8 cellular contexts compared by ENCODE assay signal in the genomic region with DNA sequence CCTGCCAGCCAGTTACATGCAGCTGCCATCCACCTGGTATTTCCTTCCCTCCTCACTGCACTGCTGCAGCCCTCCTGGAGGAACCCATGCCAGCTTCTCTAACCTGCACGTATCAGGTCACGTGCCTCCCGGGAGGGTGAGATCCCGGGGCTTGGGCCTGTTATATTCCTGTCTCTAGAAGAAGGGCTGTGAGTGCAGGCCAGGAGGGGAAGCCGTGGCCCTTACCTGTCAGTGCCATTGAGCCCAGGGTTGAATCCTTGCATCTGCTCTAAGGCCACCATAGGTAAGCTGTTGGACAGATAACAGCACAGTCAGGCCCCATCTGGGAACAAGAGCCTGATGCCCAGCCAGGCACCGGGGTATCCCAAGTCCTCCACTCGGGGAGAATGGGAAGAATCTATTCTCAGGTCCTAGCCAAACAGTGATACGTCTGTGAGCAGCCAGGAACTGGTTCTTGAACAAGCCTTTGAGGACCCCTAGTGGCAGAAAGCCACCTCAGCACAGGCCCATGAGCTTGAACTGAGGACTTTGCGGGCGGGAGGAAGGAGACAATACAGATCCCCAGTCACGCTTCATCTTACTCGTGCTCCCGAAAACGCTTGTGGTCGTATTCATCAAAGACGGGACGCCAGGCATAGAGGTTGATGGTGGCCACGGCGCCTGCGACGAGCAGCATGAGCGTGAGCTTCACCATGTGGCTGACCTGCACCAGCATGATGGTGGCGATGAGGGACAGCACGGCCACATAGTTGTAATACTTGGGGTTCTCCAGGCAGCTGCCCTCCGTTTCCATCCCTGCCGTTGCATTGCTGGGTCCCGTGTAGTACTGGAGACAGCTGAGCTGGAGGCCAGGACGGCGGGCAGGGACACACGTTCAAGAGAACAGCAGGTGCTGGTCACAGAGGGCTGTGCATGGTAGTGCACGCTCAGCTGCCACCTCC. TPM values are rescaled to one million over a fixed set of nuclear protein-coding genes. Genes with fewer than 3 reads are reported as not detected.
A peak's percentile ranks its signal among the peaks of the same experiment; 100 is the strongest.
DNase-seq lines count a peak whose midpoint lies in the region; ATAC-seq, FAIRE-seq and TF ChIP-seq lines count a peak whose summit lies in the region.

No MANE protein-coding gene starts in this region.

- no peaks in the 10 kb centered on the region for H3K27me3 Mint-ChIP-seq in T-helper 1 cell treated with Interleukin-12 subunit alpha and Interleukin-12 subunit beta and Interleukin-4 antibody, amounts not matched to agents 30 μg/mL and 1 μg/mL, for 36 hours (ENCODE audit: low read depth)

- H3K9me3 Mint-ChIP-seq in T-helper 1 cell treated with Interleukin-12 subunit alpha and Interleukin-12 subunit beta and Interleukin-4 antibody, amounts not matched to agents 30 μg/mL and 1 μg/mL, for 36 hours = no peaks in the 10 kb centered on the region

- peak overlapping the region; percentile 6 for H3K27ac Mint-ChIP-seq in T-helper 1 cell treated with Interleukin-12 subunit alpha and Interleukin-12 subunit beta and Interleukin-4 antibody, amounts not matched to agents 30 μg/mL and 1 μg/mL, for 36 hours

- ATAC-seq in GM19452 (IDR thresholded peaks at IDR 0.05; ENCODE audit: unreplicated experiment) = no peak

- no peak overlapping the region for H3K27ac ChIP-seq in right atrium auricular region

- POLR2A ChIA-PET in HEK293T (lab: Yijun Ruan, JAX) = interaction anchor here (0.6 kb wide), 1 partner anchor 417 kb away, joined by 3 read pairs; no protein-coding TSS in a partner anchor

- H3K4me1 Mint-ChIP-seq in T-helper 1 cell treated with Interleukin-12 subunit alpha and Interleukin-12 subunit beta and Interleukin-4 antibody, amounts not matched to agents 30 μg/mL and 1 μg/mL, for 36 hours (ENCODE audit: low read depth) = peaks cover 16% of the 10 kb centered on the region

- H3K36me3 Mint-ChIP-seq in T-helper 1 cell treated with Interleukin-12 subunit alpha and Interleukin-12 subunit beta and Interleukin-4 antibody, amounts not matched to agents 30 μg/mL and 1 μg/mL, for 36 hours (ENCODE audit: low read depth) = peaks cover 14% of the 10 kb centered on the region

- H3K4me1 ChIP-seq in right atrium auricular region = peaks cover 0 to 11% of the 10 kb centered on the region in 2 donors

- TF ChIP-seq CTCF in right atrium auricular region (IDR thresholded peaks at IDR 0.05) (peak; percentile 72 to 91), retinal pigment epithelial cell (conservative IDR thresholded peaks at IDR 0.05; ENCODE audit: low read depth, low read length) (peak; percentile 97)

- H3K36me3 ChIP-seq in right atrium auricular region = peaks cover 4% of the 10 kb centered on the region

- FAIRE-seq in G401.6 (lab: Jason Lieb, UNC) = peak; percentile 90

- no peaks in the 10 kb centered on the region for H3K9me3 ChIP-seq in right atrium auricular region

- no peaks in the 10 kb centered on the region for H3K27me3 ChIP-seq in right atrium auricular region

- CTCF ChIA-PET in HEK293T (lab: Yijun Ruan, JAX) = interaction anchor here (0.5 to 2.4 kb wide), 12 partner anchors 8 to 1592 kb away, joined by 3 to 12 read pairs (median 3); no protein-coding TSS in a partner anchor

- H3K4me3 ChIP-seq in right atrium auricular region (no peak overlapping the region), retinal pigment epithelial cell (ENCODE audit: low read length) (peak overlapping the region; percentile 35)

- DNase-seq in HEK293T (ENCODE audit: extremely low spot score) (peak; percentile 81), NCI-H146 treated with DMSO at 0.1 percent for 48 hours (lab: John Stamatoyannopoulos, UW; ENCODE audit: unreplicated experiment) (peak; percentile 40), amniotic stem cell (lab: John Stamatoyannopoulos, UW) (peak; percentile 74), right atrium auricular region (ENCODE audit: low spot score) (peak; percentile 87), retinal pigment epithelial cell (ENCODE audit: low read depth) (peak; percentile 63)

- H3K4me3 Mint-ChIP-seq in T-helper 1 cell treated with Interleukin-12 subunit alpha and Interleukin-12 subunit beta and Interleukin-4 antibody, amounts not matched to agents 30 μg/mL and 1 μg/mL, for 36 hours = no peak overlapping the region

TF ChIP-seq in HEK293T, 16 proteins besides CTCF, POLR2A, EP300 and RAD21:
- TF ChIP-seq TARDBP (IDR thresholded peaks at IDR 0.05) (no peak), L3MBTL2 (conservative IDR thresholded peaks at IDR 0.05) (no peak), FOXM1 (IDR thresholded peaks at IDR 0.05; ENCODE audit: borderline replicate concordance) (no peak), LEF1 (IDR thresholded peaks at IDR 0.05; ENCODE audit: borderline replicate concordance) (no peak), CTBP1 (IDR thresholded peaks at IDR 0.05; ENCODE audit: borderline replicate concordance) (no peak), FOXA1 (IDR thresholded peaks at IDR 0.05) (no peak), ELF4 (IDR thresholded peaks at IDR 0.05) (no peak), ARNT (IDR thresholded peaks at IDR 0.05) (no peak), PKNOX1 (IDR thresholded peaks at IDR 0.05) (no peak), SUZ12 (IDR thresholded peaks at IDR 0.05) (no peak), HDGF (IDR thresholded peaks at IDR 0.05; ENCODE audit: borderline replicate concordance) (no peak), FOXK2 (IDR thresholded peaks at IDR 0.05) (no peak), NFRKB (IDR thresholded peaks at IDR 0.05) (no peak), SP1 (IDR thresholded peaks at IDR 0.05) (no peak), BHLHE40 (IDR thresholded peaks at IDR 0.05; ENCODE audit: borderline replicate concordance) (no peak), ZNF384 (IDR thresholded peaks at IDR 0.05) (no peak)

RNA-seq across cellular contexts. Expression of gene CENPO, which starts 34.4 kb away (rescaled TPM):
- 1 to 10 TPM; 1.2 to 1.7 TPM for total RNA-seq in right atrium auricular region

RNA-seq across cellular contexts. Expression of gene PTRHD1, which starts 34.4 kb away (rescaled TPM):
- 10 to 100 TPM; 12.8 to 17.7 TPM for total RNA-seq in right atrium auricular region
